Comparison of ENCODE assay signal across 13 cellular contexts in genomic region chr9:81665514-81665838, GRCh38. TPM values are rescaled to one million over a fixed set of nuclear protein-coding genes. Genes with fewer than 3 reads are reported as not detected.
DNase-seq lines count a peak whose midpoint lies in the region; ATAC-seq, FAIRE-seq and TF ChIP-seq lines count a peak whose summit lies in the region.
"Had no signal": no experiment of that assay in that cellular context is flagged by ENCODE, and none has a peak within 500 bp of the region (broad histone marks: within the 10 kb centered on the region; RNA-seq: fewer than 3 reads in every experiment).

No MANE protein-coding gene starts in this region.

- DNase-seq in DMS79 treated with DMSO at 0.1 percent for 48 hours (lab: John Stamatoyannopoulos, UW) (peak; percentile 87), NCI-H1436 (lab: John Stamatoyannopoulos, UW) (peak; percentile 93), H1 (ENCODE audit: low read depth in 1 of 2, low spot score in 2 of 2) (no peak), HuH-7 (ENCODE audit: low spot score) (no peak), GDM1 (lab: John Stamatoyannopoulos, UW) (no peak)
- DNase-seq in activated effector memory CD4-positive, alpha-beta T cell treated with anti-CD3 and anti-CD28 coated beads, Interleukin-2, amount 50 U/mL, for 16 hours: no peak
- DNase-seq: CD4-positive, alpha-beta memory T cell; effector memory CD8-positive, alpha-beta T cell; heart right ventricle; NCI-H345 had no signal

- H3K79me2 ChIP-seq in H1 (ENCODE audit: control insufficient read depth in 1 of 2, insufficient read depth in 2 of 2, low read length in 2 of 2): peaks cover 19 to 84% of the 10 kb centered on the region in 2 experiments

- no peak overlapping the region for H2BK20ac ChIP-seq in H1 (ENCODE audit: low read length)

- peak overlapping the region in 1 of 4 experiments; percentile 22; a peak in 1 of 8 replicates for H3K4me3 ChIP-seq in H1 (ENCODE audit: extremely low read depth in 1 of 4, insufficient read depth in 2 of 4, low read depth in 3 of 4, low read length in 4 of 4)
- peak overlapping the region; percentile 19 for H3K4me3 ChIP-seq in neuron (ENCODE audit: low read length)

- H3K4me1 ChIP-seq in H1 (replicated peaks in 1 of 4; ENCODE audit: control insufficient read depth in 3 of 4, insufficient read depth in 4 of 4, low read length in 3 of 4): peaks cover 7 to 26% (median 12%) of the 10 kb centered on the region in 4 experiments
- H3K4me1 ChIP-seq in neuron (ENCODE audit: insufficient read depth, low read length): peaks cover 51% of the 10 kb centered on the region

- no peak overlapping the region for H3K9ac ChIP-seq in H1 (replicated peaks in 1 of 4; ENCODE audit: extremely low read depth in 1 of 4, low read depth in 3 of 4, low read length in 3 of 4)

- H2BK12ac ChIP-seq in H1 (ENCODE audit: low read depth, low read length): no peak overlapping the region

- no peak overlapping the region for H4K5ac ChIP-seq in H1 (ENCODE audit: insufficient read length, low read depth, low read length)

- peak overlapping the region; percentile 27 to 50 for H3K4me2 ChIP-seq in H1 (ENCODE audit: insufficient read depth in 1 of 2, low read depth in 2 of 2, low read length in 2 of 2)

- H3K27me3 ChIP-seq in H1 (replicated peaks in 1 of 4; ENCODE audit: control insufficient read depth in 3 of 4, extremely low read depth in 1 of 4, insufficient read depth in 3 of 4, low read length in 3 of 4): no peaks in the 10 kb centered on the region
- H3K27me3 ChIP-seq in neuron (ENCODE audit: insufficient read depth, low read length): no peaks in the 10 kb centered on the region
- H3K27me3 ChIP-seq: heart right ventricle had no signal

- ATAC-seq in GM18873 (IDR thresholded peaks at IDR 0.05; ENCODE audit: low FRiP score, unreplicated experiment): no peak
- ATAC-seq: effector memory CD8-positive, alpha-beta T cell had no signal

- peaks cover 2 to 10% of the 10 kb centered on the region in 2 experiments for H4K20me1 ChIP-seq in H1 (replicated peaks in 1 of 2; ENCODE audit: control insufficient read depth in 1 of 2, insufficient read depth in 2 of 2, low read length in 2 of 2)

- 4% methylated on average over 5 of the region's 5 CpGs; no CpG with 5 or more reads in 1 of the 2 experiments for WGBS in H1 (ENCODE audit: extremely low coverage in 1 of 2, insufficient coverage in 1 of 2, insufficient read length in 1 of 2, insufficient replicate concordance in 2 of 2, low coverage in 1 of 2, low lambda C conversion rate in 2 of 2, missing lambda C conversion rate in 1 of 2), 2 experiments

- no peaks in the 10 kb centered on the region for H3K23me2 ChIP-seq in H1 (ENCODE audit: low read depth, low read length)

- H3K9me3 ChIP-seq in H1 (ENCODE audit: insufficient read depth in 2 of 2, low read depth in 1 of 2, low read length in 1 of 2): no peaks in the 10 kb centered on the region
- no peaks in the 10 kb centered on the region for H3K9me3 ChIP-seq in neuron (ENCODE audit: low read length)
- H3K9me3 ChIP-seq: heart right ventricle had no signal

- H2BK15ac ChIP-seq in H1 (ENCODE audit: low read length): no peak overlapping the region

- no peak for TF ChIP-seq POLR2A in H1 (IDR thresholded peaks at IDR 0.05; ENCODE audit: control extremely low read depth in 1 of 2, low read depth in 2 of 2, low read length in 2 of 2)

- H3K4ac ChIP-seq in H1 (replicated peaks; ENCODE audit: insufficient read length, low read depth, low read length): no peak overlapping the region

- no peak overlapping the region for H3K18ac ChIP-seq in H1 (ENCODE audit: extremely low read depth, low read length)

- no peak overlapping the region for H2BK120ac ChIP-seq in H1 (replicated peaks; ENCODE audit: low read depth, low read length)

- no peak for FAIRE-seq in H1 (lab: Jason Lieb, UNC)
- FAIRE-seq: TTC549 had no signal

- H2AK5ac ChIP-seq in H1 (ENCODE audit: low read depth, low read length): no peak overlapping the region

- H3K14ac ChIP-seq in H1 (ENCODE audit: insufficient read length): no peak overlapping the region

- no peak for TF ChIP-seq RAD21 in H1 (IDR thresholded peaks at IDR 0.05 in 1 of 2, conservative IDR thresholded peaks at IDR 0.05 in 1 of 2; ENCODE audit: low read depth in 2 of 2, low read length in 2 of 2)

- CTCF ChIA-PET in H1 (lab: Charles Lee; ENCODE audit: partially characterized antibody): interaction anchor here (0.6 to 1.2 kb wide), 4 partner anchors 10 to 1237 kb away, joined by 3 to 4 read pairs (median 4); no protein-coding TSS in a partner anchor

- no peak overlapping the region for H2BK5ac ChIP-seq in H1 (ENCODE audit: low read depth, low read length)

- peaks cover 0 to 8% (median 3%) of the 10 kb centered on the region in 4 experiments; a peak in 2 of 8 replicates for H3K36me3 ChIP-seq in H1 (ENCODE audit: control insufficient read depth in 2 of 4, insufficient read depth in 4 of 4, low read length in 3 of 4)
- H3K36me3 ChIP-seq in neuron (ENCODE audit: insufficient read depth, low read length): no peaks in the 10 kb centered on the region
- H3K36me3 ChIP-seq: heart right ventricle had no signal

- no peak overlapping the region for H3K56ac ChIP-seq in H1 (replicated peaks; ENCODE audit: insufficient read length, low read depth, low read length)

- TF ChIP-seq CTCF in H1 (IDR thresholded peaks at IDR 0.05; ENCODE audit: control extremely low read depth in 1 of 3, insufficient read depth in 1 of 3, low read depth in 1 of 3, low read length in 3 of 3): no peak

- no peak for TF ChIP-seq EP300 in H1 (IDR thresholded peaks at IDR 0.05; ENCODE audit: borderline replicate concordance in 1 of 2, low read depth in 2 of 2, low read length in 2 of 2)

- no peak overlapping the region for H4K91ac ChIP-seq in H1 (replicated peaks; ENCODE audit: insufficient read length, low read length)

- POLR2A ChIA-PET in H1 (lab: Charles Lee; ENCODE audit: partially characterized antibody): interaction anchor here (0.6 to 3.5 kb wide), 12 partner anchors 8 to 226 kb away, joined by 3 to 14 read pairs (median 3); no protein-coding TSS in a partner anchor

- H3K27ac ChIP-seq in H1 (ENCODE audit: low read depth, low read length): no peak overlapping the region
- H3K27ac ChIP-seq: heart right ventricle had no signal

- H3K23ac ChIP-seq in H1 (ENCODE audit: insufficient read length): no peak overlapping the region

- no peak overlapping the region for H4K8ac ChIP-seq in H1 (ENCODE audit: extremely low read depth, insufficient read depth, low read length)

- no peaks in the 10 kb centered on the region; the same call in 1 of the 2 replicates for H3K79me1 ChIP-seq in H1 (ENCODE audit: low read depth, low read length)

- H2AFZ ChIP-seq in H1 (ENCODE audit: low read length): no peak overlapping the region
- no peak overlapping the region for H2AFZ ChIP-seq in neuron (ENCODE audit: low read depth, low read length)

TF ChIP-seq in H1, 55 proteins besides CTCF, POLR2A, EP300 and RAD21:
- TF ChIP-seq HDAC2 (IDR thresholded peaks at IDR 0.05; ENCODE audit: borderline replicate concordance in 1 of 2, low read depth in 2 of 2, low read length in 2 of 2) (no peak), MAFK (IDR thresholded peaks at IDR 0.05; ENCODE audit: low read depth, low read length) (no peak), RFX5 (IDR thresholded peaks at IDR 0.05; ENCODE audit: borderline replicate concordance, low read depth, low read length) (no peak), EGR1 (IDR thresholded peaks at IDR 0.05; ENCODE audit: borderline replicate concordance, low read depth, low read length) (no peak), YY1 (IDR thresholded peaks at IDR 0.05; ENCODE audit: low read depth, low read length) (no peak), SP1 (IDR thresholded peaks at IDR 0.05; ENCODE audit: low read depth, low read length) (0 out of 2 replicates have a peak, but pooled peaks have one; percentile 8), PHF8 (conservative IDR thresholded peaks at IDR 0.05; ENCODE audit: low read depth, low read length) (no peak)

RNA-seq across cellular contexts. Expression of gene TLE1, which starts 23.9 kb away (rescaled TPM):
- 91.0 and 91.6 TPM in 2 replicates for total RNA-seq in H1 (2021; fragmentation: NEBNext Ultra II Directional; extraction: Animal tissue kit (Norgen Biotek cat#: 25700))
- polyA plus RNA-seq in H1 (2011; rRNA removed): 81.8 and 84.6 TPM in 2 replicates
- polyA plus RNA-seq in H1 (2011; cell fraction: cytosol; rRNA removed): 69.1 TPM
- 88.5 TPM for polyA plus RNA-seq in H1 (2011; cell fraction: nucleus; rRNA removed)
- polyA plus RNA-seq in H1 (2012, experiment 1 of 2): 56.7 to 72.7 TPM (median 64.8 TPM) in 4 replicates
- 56.8 TPM for polyA plus RNA-seq in H1 (2012, experiment 2 of 2)
- 69.7 TPM for polyA plus RNA-seq in H1 (2013, experiment 1 of 2)
- 70.8 TPM for polyA plus RNA-seq in H1 (2013, experiment 2 of 2)
- polyA minus RNA-seq in H1 (2011; rRNA and poly(A)+ RNA removed): 89.8 and 93.5 TPM in 2 replicates
- 52.8 TPM for polyA minus RNA-seq in H1 (2011; cell fraction: cytosol; rRNA and poly(A)+ RNA removed)
- polyA minus RNA-seq in H1 (2011; cell fraction: nucleus; rRNA and poly(A)+ RNA removed): 89.2 TPM

Comparison
In these comparisons a context has a peak if more than half of its experiments do, and no peak if none do; other contexts are left out.
1. DNase-seq: peak in DMS79 treated with DMSO at 0.1 percent for 48 hours (single experiment) and NCI-H1436 (single experiment); none in H1 (0 of 2), activated effector memory CD4-positive, alpha-beta T cell treated with anti-CD3 and anti-CD28 coated beads, Interleukin-2, amount 50 U/mL, for 16 hours (single experiment), HuH-7 (single experiment) and GDM1 (single experiment).